Comparison of ENCODE assay signal across 13 cellular contexts in the genomic region with DNA sequence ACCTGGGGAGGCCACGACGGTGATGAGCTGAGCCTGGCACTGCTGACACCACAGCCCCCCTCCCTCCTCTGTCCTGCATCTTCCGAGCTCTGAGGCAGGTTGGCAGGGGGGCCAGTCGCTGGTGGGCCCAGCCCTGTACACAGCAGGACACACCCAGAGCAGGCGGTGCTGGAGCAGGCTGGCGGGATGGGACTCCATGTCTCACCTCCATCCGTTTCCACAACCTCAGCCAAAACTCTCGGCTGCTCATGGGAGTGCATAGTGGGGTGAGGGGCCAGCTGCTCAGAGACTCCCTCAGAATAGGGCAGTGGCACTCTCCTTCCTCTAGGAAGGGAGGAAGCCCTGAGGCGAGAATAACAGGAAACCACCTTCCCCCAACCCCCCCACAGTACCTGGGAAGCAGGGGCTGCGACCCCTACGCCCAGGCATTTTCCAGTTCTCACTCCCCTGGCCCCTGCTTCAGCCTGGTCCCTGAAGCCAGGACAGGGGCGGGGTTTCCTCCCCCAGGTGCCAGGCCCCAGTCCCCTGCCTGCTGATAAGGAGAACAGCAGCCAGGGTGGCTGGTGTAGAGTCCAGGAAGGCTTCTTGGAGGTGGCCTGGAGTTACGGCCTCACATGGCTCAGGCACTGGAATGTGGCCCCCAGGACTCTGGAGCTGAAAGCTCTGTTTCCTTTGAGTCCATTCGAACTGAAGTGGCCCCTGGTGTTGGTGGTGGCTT. TPM values are rescaled to one million over a fixed set of nuclear protein-coding genes. Genes with fewer than 3 reads are reported as not detected.
A peak's percentile ranks its signal among the peaks of the same experiment; 100 is the strongest.
DNase-seq lines count a peak whose midpoint lies in the region; ATAC-seq and TF ChIP-seq lines count a peak whose summit lies in the region.
"Had no signal": no experiment of that assay in that cellular context is flagged by ENCODE, and none has a peak within 500 bp of the region (broad histone marks: within the 10 kb centered on the region; RNA-seq: fewer than 3 reads in every experiment).

No MANE protein-coding gene starts in this region.

- no peak for TF ChIP-seq POLR2A in heart left ventricle (IDR thresholded peaks at IDR 0.05)
- TF ChIP-seq POLR2A in vagina (IDR thresholded peaks at IDR 0.05), result no peak

- H3K4me3 ChIP-seq in heart left ventricle (peak overlapping the region in 2 of 12 donors; percentile 2 to 4), mesodermal cell (ENCODE audit: extremely low read depth, insufficient read depth, low read length, poor library complexity, severe bottlenecking) (no peak overlapping the region), vagina (peak overlapping the region in 1 of 2 donors; percentile 3)
- H3K4me3 ChIP-seq: cardiac muscle cell had no signal

- DNase-seq in heart left ventricle (peak in 4 of 5 donors; percentile 71 to 79 (median 77)), Right ventricle myocardium inferior (ENCODE audit: missing footprints) (no peak), dermis blood vessel endothelial cell (peak; percentile 53), vagina (ENCODE audit: extremely low spot score in 2 of 2) (no peak), NCI-H774 (lab: John Stamatoyannopoulos, UW) (no peak)
- no peak for DNase-seq in NK-92 treated with Interleukin-12 subunit alpha and Interleukin-12 subunit beta, amount 100 ng/mL, for 24 hours (lab: John Stamatoyannopoulos, UW)
- DNase-seq in activated CD8-positive, alpha-beta memory T cell treated with anti-CD3 and anti-CD28 coated beads, Interleukin-2, amount 50 U/mL, for 48 hours, result no peak
- DNase-seq: activated CD4-positive, CD25-positive, alpha-beta regulatory T cell treated with anti-CD3 and anti-CD28 coated beads, Interleukin-2, amount 50 U/mL, for 72 hours; C1 segment of cervical spinal cord; HFFc6; stimulated activated CD4-positive, alpha-beta T cell treated with anti-CD3 and anti-CD28 coated beads, Interleukin-15, amount 100 ng/mL, for 24 hours had no signal

- H3K36me3 ChIP-seq in heart left ventricle, result no peaks in the 10 kb centered on the region
- H3K36me3 ChIP-seq in mesodermal cell (ENCODE audit: control insufficient read depth, insufficient read depth, low read length), result no peaks in the 10 kb centered on the region
- H3K36me3 ChIP-seq in vagina, result no peaks in the 10 kb centered on the region
- H3K36me3 ChIP-seq: cardiac muscle cell had no signal

- H3K4me1 ChIP-seq in heart left ventricle (peaks cover 0 to 61% (median 43%) of the 10 kb centered on the region in 12 donors), mesodermal cell (ENCODE audit: control insufficient read depth, insufficient read depth, low read length, poor library complexity, severe bottlenecking) (peaks cover 18% of the 10 kb centered on the region), vagina (peaks cover 52% of the 10 kb centered on the region)

- ATAC-seq in heart left ventricle, result peak in 2 of 4 donors; percentile 3 to 27
- no peak for ATAC-seq in Right ventricle myocardium inferior

- intact Hi-C loops in heart left ventricle (cut with DNase I) (loop anchor here in 3 of 10 donors (2.0 kb wide), 2 partner anchors 14 to 22 kb away; partner anchors contain the start of genes GJC2 (in 2 of the 3) and GUK1 (in 1 of the 3)), Right ventricle myocardium inferior (cut with DNase I) (loop anchor here (1.0 kb wide), 1 partner anchor 21 kb away; no protein-coding TSS in a partner anchor), vagina (cut with DNase I) (loop anchor here (10.0 kb wide), 1 partner anchor 78 kb away; the partner anchor contains the start of gene ARF1)

- H3K27me3 ChIP-seq in heart left ventricle (peaks cover 0 to 24% (median 0%) of the 10 kb centered on the region in 9 donors), vagina (no peaks in the 10 kb centered on the region)
- H3K27me3 ChIP-seq: cardiac muscle cell had no signal

- TF ChIP-seq CTCF in heart left ventricle (IDR thresholded peaks at IDR 0.05) (peak in 1 of 12 donors; percentile 24), vagina (IDR thresholded peaks at IDR 0.05) (no peak)

- H3K9me3 ChIP-seq in heart left ventricle (no peaks in the 10 kb centered on the region), mesodermal cell (ENCODE audit: control insufficient read depth, low read length) (no peaks in the 10 kb centered on the region), vagina (no peaks in the 10 kb centered on the region)

- H3K27ac ChIP-seq in heart left ventricle (peak overlapping the region; percentile 64 to 100 (median 88)), mesodermal cell (ENCODE audit: low read depth, low read length, severe bottlenecking) (peak overlapping the region; percentile 64), vagina (peak overlapping the region; percentile 99)
- H3K27ac ChIP-seq: cardiac muscle cell had no signal

- 14 to 29% (median 18%) methylated on average over 9 to 14 of the region's 14 CpGs for WGBS in heart left ventricle, 4 donors
- WGBS in mesodermal cell (ENCODE audit: insufficient coverage in 2 of 2), 2 experiments, result 70 to 74% methylated on average over 6 to 9 of the region's 14 CpGs

RNA-seq across cellular contexts. Expression of gene IBA57, which starts 3.2 kb away (rescaled TPM):
- total RNA-seq in heart left ventricle (10 to 100 TPM in 7 of 9 donors, 1 to 10 TPM in 2; 8.7 to 18.6 (median 12.3) TPM), Right ventricle myocardium inferior (12.7 TPM), dermis blood vessel endothelial cell (9.5 and 17.4 TPM in 2 replicates), vagina (3.4 TPM)
- 10 to 100 TPM in 1 of 2 donors, 1 to 10 TPM in 1; 4.8 to 11.3 TPM for polyA plus RNA-seq in heart left ventricle
- 1.5 TPM for polyA plus RNA-seq in mesodermal cell (2013, experiment 1 of 2)
- polyA plus RNA-seq in mesodermal cell (2013, experiment 2 of 2), result 1.7 TPM

RNA-seq across cellular contexts. Expression of gene GJC2, which starts 12.7 kb away (rescaled TPM):
- total RNA-seq in heart left ventricle (1 to 10 TPM in 3 of 9 donors, under 1 TPM in 6; 0.40 to 3.8 (median 0.88) TPM), Right ventricle myocardium inferior (1.6 TPM), dermis blood vessel endothelial cell (5.0 and 5.8 TPM in 2 replicates), vagina (4.4 TPM)
- polyA plus RNA-seq in heart left ventricle, result under 1 TPM; 0.61 to 0.78 TPM
- 0.37 TPM for polyA plus RNA-seq in mesodermal cell (2013, experiment 1 of 2)
- polyA plus RNA-seq in mesodermal cell (2013, experiment 2 of 2), result 0.15 TPM

RNA-seq across cellular contexts. Expression of gene GUK1, which starts 22.4 kb away (rescaled TPM):
- 100 to 1,000 TPM; 142 to 290 (median 169) TPM for total RNA-seq in heart left ventricle
- polyA plus RNA-seq in heart left ventricle, result 100 to 1,000 TPM; 231 to 358 TPM
- total RNA-seq in Right ventricle myocardium inferior, result 162 TPM
- total RNA-seq in dermis blood vessel endothelial cell, result 471 and 724 TPM in 2 replicates
- 181 TPM for polyA plus RNA-seq in mesodermal cell (2013, experiment 1 of 2)
- 154 TPM for polyA plus RNA-seq in mesodermal cell (2013, experiment 2 of 2)
- total RNA-seq in vagina, result 299 TPM

RNA-seq across cellular contexts. Expression of gene OBSCN, which starts 45.4 kb away (rescaled TPM):
- total RNA-seq in heart left ventricle (100 to 1,000 TPM; 238 to 460 (median 354) TPM), Right ventricle myocardium inferior (275 TPM), dermis blood vessel endothelial cell (4.4 and 9.5 TPM in 2 replicates), vagina (35.8 TPM)
- polyA plus RNA-seq in heart left ventricle, result 100 to 1,000 TPM; 155 to 524 TPM
- 18.7 TPM for polyA plus RNA-seq in mesodermal cell (2013, experiment 1 of 2)
- polyA plus RNA-seq in mesodermal cell (2013, experiment 2 of 2), result 10.3 TPM

RNA-seq across cellular contexts. Expression of gene MRPL55, which starts 53.3 kb away (rescaled TPM):
- total RNA-seq in heart left ventricle (100 to 1,000 TPM in 2 of 9 donors, 10 to 100 TPM in 7; 35.5 to 125 (median 51.2) TPM), Right ventricle myocardium inferior (57.0 TPM), dermis blood vessel endothelial cell (54.3 and 55.7 TPM in 2 replicates), vagina (73.7 TPM)
- 100 to 1,000 TPM in 1 of 2 donors, 10 to 100 TPM in 1; 81.5 to 141 TPM for polyA plus RNA-seq in heart left ventricle
- polyA plus RNA-seq in mesodermal cell (2013, experiment 1 of 2), result 52.1 TPM
- 40.0 TPM for polyA plus RNA-seq in mesodermal cell (2013, experiment 2 of 2)

Comparison
In these comparisons a context has a peak if more than half of its experiments do, and no peak if none do; other contexts are left out.
1. DNase-seq: peak in heart left ventricle (4 of 5) and dermis blood vessel endothelial cell (single experiment); none in Right ventricle myocardium inferior (single experiment), vagina (0 of 2), NK-92 treated with Interleukin-12 subunit alpha and Interleukin-12 subunit beta, amount 100 ng/mL, for 24 hours (single experiment), NCI-H774 (single experiment) and activated CD8-positive, alpha-beta memory T cell treated with anti-CD3 and anti-CD28 coated beads, Interleukin-2, amount 50 U/mL, for 48 hours (single experiment).
2. Peak in every context shown above with its lines, with median percentiles within 50 percentile points of each other: H3K27ac ChIP-seq.